ENCODE assay signal across 31 cellular contexts in genomic region chr18:46369323-46369722, GRCh38.
DNase-seq lines count a peak whose midpoint lies in the region; ATAC-seq and TF ChIP-seq lines count a peak whose summit lies in the region.
"Had no signal": no experiment of that assay in that cellular context is flagged by ENCODE, and none has a peak within 500 bp of the region (broad histone marks: within the 10 kb centered on the region; RNA-seq: fewer than 3 reads in every experiment).

No MANE protein-coding gene starts in this region.

- H3K14ac ChIP-seq in neuronal stem cell (ENCODE audit: low read length), result no peak overlapping the region

- H3K79me1 ChIP-seq in neuronal stem cell (ENCODE audit: low read depth, low read length), result peaks cover 11% of the 10 kb centered on the region

- DNase-seq in NCI-H82 (lab: John Stamatoyannopoulos, UW) (peak; percentile 7), NCI-H82 treated with DMSO at 0.1 percent for 48 hours (lab: John Stamatoyannopoulos, UW; ENCODE audit: unreplicated experiment) (no peak), WTC11 (ENCODE audit: low spot score) (peak; percentile 36), iPS DF 19.7 (ENCODE audit: low read depth, low spot score) (peak; percentile 50), neuronal stem cell (ENCODE audit: low spot score) (no peak), NCI-H1417 (lab: John Stamatoyannopoulos, UW) (no peak)
- no peak for DNase-seq in activated CD4-positive, alpha-beta memory T cell treated with anti-CD3 and anti-CD28 coated beads, Interleukin-2, amount 10 ng/mL, durations not matched to agents 7 days and 5 days
- DNase-seq: activated CD4-positive, alpha-beta T cell treated with anti-CD3 and anti-CD28 coated beads for 36 hours; colonic mucosa; effector memory CD4-positive, alpha-beta T cell; foreskin keratinocyte; GF-D8; heart left ventricle; KBM-7; left lung; NCI-H1105 treated with DMSO at 0.1 percent for 48 hours; NCI-H1930; NCI-H524 treated with DMSO at 0.1 percent for 48 hours; PC-3; stimulated activated CD4-positive, alpha-beta T cell treated with anti-CD3 and anti-CD28 coated beads, Interleukin-1b, Interleukin-23, amount 100 ng/mL, for 48 hours; T-helper 2 cell had no signal

- no peak overlapping the region for H3K4ac ChIP-seq in neuronal stem cell (ENCODE audit: low read length)

- no peaks in the 10 kb centered on the region for H3K9me3 Mint-ChIP-seq in WTC11
- no peaks in the 10 kb centered on the region for H3K9me3 Mint-ChIP-seq in activated CD4-positive, alpha-beta memory T cell treated with anti-CD3 and anti-CD28 coated beads, Interleukin-2, amount 10 ng/mL, durations not matched to agents 7 days and 5 days
- H3K9me3 Mint-ChIP-seq: activated naive CD4-positive, alpha-beta T cell treated with anti-CD3 and anti-CD28 coated beads, Interleukin-2, amount 50 U/mL, for 72 hours; CD14-positive monocyte; stimulated activated naive CD8-positive, alpha-beta T cell treated with anti-CD3 and anti-CD28 coated beads, Interleukin-15, Interleukin-2, amounts not matched to agents 100 ng/mL and 50 ng/mL, for 24 hours had no signal

- no peak overlapping the region for H2BK120ac ChIP-seq in neuronal stem cell (ENCODE audit: low read depth, low read length)

- H2AK5ac ChIP-seq in neuronal stem cell (ENCODE audit: low read depth, low read length), result no peak overlapping the region

- no peak overlapping the region for H2AFZ ChIP-seq in neuronal stem cell (ENCODE audit: low read length)
- H2AFZ ChIP-seq: parathyroid adenoma had no signal

- H2BK5ac ChIP-seq in neuronal stem cell (ENCODE audit: low read length), result no peak overlapping the region

- no peaks in the 10 kb centered on the region for H3K36me3 Mint-ChIP-seq in WTC11
- H3K36me3 Mint-ChIP-seq in activated CD4-positive, alpha-beta memory T cell treated with anti-CD3 and anti-CD28 coated beads, Interleukin-2, amount 10 ng/mL, durations not matched to agents 7 days and 5 days (ENCODE audit: low read depth), result no peaks in the 10 kb centered on the region
- H3K36me3 Mint-ChIP-seq: activated naive CD4-positive, alpha-beta T cell treated with anti-CD3 and anti-CD28 coated beads, Interleukin-2, amount 50 U/mL, for 72 hours; CD14-positive monocyte; memory B cell had no signal

- H4K8ac ChIP-seq in neuronal stem cell (ENCODE audit: low read depth, low read length), result no peak overlapping the region

- H3K27ac Mint-ChIP-seq in WTC11, result no peak overlapping the region
- H3K27ac Mint-ChIP-seq in activated CD4-positive, alpha-beta memory T cell treated with anti-CD3 and anti-CD28 coated beads, Interleukin-2, amount 10 ng/mL, durations not matched to agents 7 days and 5 days, result no peak overlapping the region
- H3K27ac Mint-ChIP-seq: activated CD4-positive, alpha-beta T cell treated with anti-CD3 and anti-CD28 coated beads for 36 hours; activated naive CD4-positive, alpha-beta T cell treated with anti-CD3 and anti-CD28 coated beads, Interleukin-2, amount 50 U/mL, for 72 hours; memory B cell; stimulated activated naive CD8-positive, alpha-beta T cell treated with anti-CD3 and anti-CD28 coated beads, Interleukin-15, Interleukin-2, amounts not matched to agents 100 ng/mL and 50 ng/mL, for 24 hours had no signal

- CTCF ChIA-PET in WTC11 (lab: Charles Lee), result interaction anchor here (0.6 to 2.9 kb wide), 22 partner anchors 8 to 289 kb away, joined by 3 to 48 read pairs (median 4); a partner anchor contains a TSS
- CTCF ChIA-PET in activated CD4-positive, alpha-beta memory T cell treated with anti-CD3 and anti-CD28 coated beads, Interleukin-2, amount 10 ng/mL, durations not matched to agents 7 days and 5 days (lab: Charles Lee), result no interaction called here

- no peak overlapping the region for H3K4me3 Mint-ChIP-seq in WTC11
- no peak overlapping the region for H3K4me3 Mint-ChIP-seq in activated CD4-positive, alpha-beta memory T cell treated with anti-CD3 and anti-CD28 coated beads, Interleukin-2, amount 10 ng/mL, durations not matched to agents 7 days and 5 days
- H3K4me3 Mint-ChIP-seq: activated CD4-positive, alpha-beta T cell treated with anti-CD3 and anti-CD28 coated beads for 36 hours; CD14-positive monocyte; memory B cell; stimulated activated naive CD8-positive, alpha-beta T cell treated with anti-CD3 and anti-CD28 coated beads, Interleukin-15, Interleukin-2, amounts not matched to agents 100 ng/mL and 50 ng/mL, for 24 hours had no signal

- H2BK15ac ChIP-seq in neuronal stem cell (ENCODE audit: low read length), result no peak overlapping the region

- H3K27me3 ChIP-seq in neuronal stem cell (ENCODE audit: control insufficient read depth in 3 of 3, insufficient read depth in 3 of 3, low read depth in 1 of 3, low read length in 3 of 3), result no peaks in the 10 kb centered on the region
- H3K27me3 ChIP-seq: colonic mucosa, esophagus muscularis mucosa, foreskin keratinocyte, heart left ventricle, left lung, right atrium auricular region had no signal

- H3K9me3 ChIP-seq in neuronal stem cell (replicated peaks in 1 of 2; ENCODE audit: control insufficient read depth in 2 of 2, insufficient read depth in 1 of 2, low read depth in 1 of 2, low read length in 2 of 2), result peaks cover 0 to 2% of the 10 kb centered on the region in 2 donors
- H3K9me3 ChIP-seq: colonic mucosa, esophagus muscularis mucosa, heart left ventricle, left lung, right atrium auricular region, thoracic aorta had no signal

- no peak overlapping the region for H3K23ac ChIP-seq in neuronal stem cell (ENCODE audit: low read depth, low read length, poor library complexity)

- peak overlapping the region; percentile 22 for H3K18ac ChIP-seq in neuronal stem cell (ENCODE audit: low read length)

- WGBS in neuronal stem cell (ENCODE audit: extremely low coverage in 2 of 2, insufficient read length in 2 of 2, insufficient replicate concordance in 1 of 2), 2 donors, result no CpG with 5 or more reads among the region's 4 CpGs

- H3K4me3 ChIP-seq in neuronal stem cell (ENCODE audit: low read length in 2 of 2), result peak overlapping the region in 1 of 2 donors; percentile 52
- H3K4me3 ChIP-seq: colonic mucosa, esophagus muscularis mucosa, heart left ventricle, left lung, right atrium auricular region, thoracic aorta had no signal

- peaks cover 16 to 21% of the 10 kb centered on the region in 2 donors for H3K4me1 ChIP-seq in neuronal stem cell (ENCODE audit: control insufficient read depth in 2 of 2, insufficient read depth in 1 of 2, low read depth in 1 of 2, low read length in 2 of 2)
- H3K4me1 ChIP-seq: colonic mucosa, foreskin keratinocyte, left lung, parathyroid adenoma, right atrium auricular region had no signal

- no peak overlapping the region for H3K27ac ChIP-seq in neuronal stem cell (replicated peaks; ENCODE audit: low read length)
- H3K27ac ChIP-seq: 22Rv1, colonic mucosa, esophagus muscularis mucosa, foreskin keratinocyte, heart left ventricle, left lung, parathyroid adenoma, right atrium auricular region, thoracic aorta had no signal

- H3K36me3 ChIP-seq in neuronal stem cell (replicated peaks in 1 of 2; ENCODE audit: control insufficient read depth in 2 of 2, insufficient read depth in 2 of 2, low read length in 2 of 2), result peaks cover 4 to 5% of the 10 kb centered on the region in 2 donors
- H3K36me3 ChIP-seq: colonic mucosa, esophagus muscularis mucosa, heart left ventricle, left lung, right atrium auricular region, thoracic aorta had no signal

- no peaks in the 10 kb centered on the region; the same call in 1 of the 2 replicates for H3K27me3 Mint-ChIP-seq in WTC11 (ENCODE audit: low read depth)
- no peaks in the 10 kb centered on the region for H3K27me3 Mint-ChIP-seq in activated CD4-positive, alpha-beta memory T cell treated with anti-CD3 and anti-CD28 coated beads, Interleukin-2, amount 10 ng/mL, durations not matched to agents 7 days and 5 days
- H3K27me3 Mint-ChIP-seq: activated CD4-positive, alpha-beta T cell treated with anti-CD3 and anti-CD28 coated beads for 36 hours; stimulated activated naive CD8-positive, alpha-beta T cell treated with anti-CD3 and anti-CD28 coated beads, Interleukin-15, Interleukin-2, amounts not matched to agents 100 ng/mL and 50 ng/mL, for 24 hours had no signal

- ATAC-seq in WTC11 (peak; percentile 89), HG02938 (IDR thresholded peaks at IDR 0.05; ENCODE audit: unreplicated experiment) (no peak)
- ATAC-seq: activated CD4-positive, alpha-beta T cell treated with anti-CD3 and anti-CD28 coated beads for 36 hours; activated naive CD4-positive, alpha-beta T cell treated with anti-CD3 and anti-CD28 coated beads, Interleukin-2, amount 50 U/mL, for 72 hours; foreskin keratinocyte; heart left ventricle; left lung; PC-3 had no signal

- no peak overlapping the region for H4K91ac ChIP-seq in neuronal stem cell (ENCODE audit: low read depth, low read length, poor library complexity)

- H3K4me2 ChIP-seq in neuronal stem cell (ENCODE audit: insufficient read depth, low read length, poor library complexity, severe bottlenecking), result no peak overlapping the region

- POLR2A ChIA-PET in WTC11 (lab: Charles Lee), result interaction anchor here (1.0 to 1.1 kb wide), 2 partner anchors 76 to 88 kb away, joined by 3 read pairs; no protein-coding TSS in a partner anchor
- POLR2A ChIA-PET in activated CD4-positive, alpha-beta memory T cell treated with anti-CD3 and anti-CD28 coated beads, Interleukin-2, amount 10 ng/mL, durations not matched to agents 7 days and 5 days (lab: Charles Lee), result no interaction called here

- H3K9ac ChIP-seq in neuronal stem cell (ENCODE audit: low read depth, low read length, poor library complexity), result no peak overlapping the region
- H3K9ac ChIP-seq: parathyroid adenoma had no signal

- no peak overlapping the region for H2BK12ac ChIP-seq in neuronal stem cell (ENCODE audit: low read length)

- peaks cover 9% of the 10 kb centered on the region for H3K4me1 Mint-ChIP-seq in WTC11
- H3K4me1 Mint-ChIP-seq in activated CD4-positive, alpha-beta memory T cell treated with anti-CD3 and anti-CD28 coated beads, Interleukin-2, amount 10 ng/mL, durations not matched to agents 7 days and 5 days, result no peaks in the 10 kb centered on the region
- H3K4me1 Mint-ChIP-seq: activated CD4-positive, alpha-beta T cell treated with anti-CD3 and anti-CD28 coated beads for 36 hours; memory B cell had no signal

- TF ChIP-seq CTCF in WTC11 (IDR thresholded peaks at IDR 0.05), result no peak

TF ChIP-seq in WTC11, 78 proteins besides CTCF, POLR2A, EP300 and RAD21 (continues in another document):
- TF ChIP-seq PRRX2 (CRISPR knock-in tag; IDR thresholded peaks at IDR 0.05) (no peak), ZNF317 (CRISPR knock-in tag; IDR thresholded peaks at IDR 0.05; ENCODE audit: borderline replicate concordance, low read depth) (no peak), IRF2 (CRISPR knock-in tag; IDR thresholded peaks at IDR 0.05; ENCODE audit: borderline replicate concordance, low read depth) (no peak), TEAD1 (CRISPR knock-in tag; IDR thresholded peaks at IDR 0.05) (no peak), SOX15 (CRISPR knock-in tag; IDR thresholded peaks at IDR 0.05) (no peak), SMAD4 (CRISPR knock-in tag; IDR thresholded peaks at IDR 0.05) (no peak), KAT7 (CRISPR knock-in tag; IDR thresholded peaks at IDR 0.05; ENCODE audit: borderline replicate concordance) (no peak), ZNF232 (CRISPR knock-in tag; IDR thresholded peaks at IDR 0.05) (no peak), FOXP1 (CRISPR knock-in tag; IDR thresholded peaks at IDR 0.05; ENCODE audit: borderline replicate concordance) (no peak), NFE2L1 (CRISPR knock-in tag; IDR thresholded peaks at IDR 0.05) (no peak)

Comparison
In these comparisons a context has a peak if more than half of its experiments do, and no peak if none do; other contexts are left out.
1. DNase-seq: peak in NCI-H82 (single experiment), WTC11 (single experiment) and iPS DF 19.7 (single experiment); none in NCI-H82 treated with DMSO at 0.1 percent for 48 hours (single experiment), neuronal stem cell (single experiment), activated CD4-positive, alpha-beta memory T cell treated with anti-CD3 and anti-CD28 coated beads, Interleukin-2, amount 10 ng/mL, durations not matched to agents 7 days and 5 days (single experiment) and NCI-H1417 (0 of 3).